In genomic region chr5:80193421-80193820, GRCh38 we compare ENCODE assay signal across 10 cellular contexts.
DNase-seq lines count a peak whose midpoint lies in the region; ATAC-seq and TF ChIP-seq lines count a peak whose summit lies in the region.
"Had no signal": no experiment of that assay in that cellular context is flagged by ENCODE, and none has a peak within 500 bp of the region (broad histone marks: within the 10 kb centered on the region; RNA-seq: fewer than 3 reads in every experiment).

No MANE protein-coding gene starts in this region.

- peaks cover 2% of the 10 kb centered on the region for H3K36me3 Mint-ChIP-seq in chondrocyte (ENCODE audit: low read depth)
- H3K36me3 Mint-ChIP-seq in nephron progenitor cell (ENCODE audit: low read depth) = peaks cover 22% of the 10 kb centered on the region

- H3K4me1 Mint-ChIP-seq in chondrocyte (ENCODE audit: low read depth) = peaks cover 60% of the 10 kb centered on the region
- peaks cover 73% of the 10 kb centered on the region for H3K4me1 Mint-ChIP-seq in nephron progenitor cell

- H3K27ac Mint-ChIP-seq in chondrocyte (ENCODE audit: unreplicated experiment) (peak overlapping the region; percentile 84), nephron progenitor cell (peak overlapping the region; percentile 83)

- H3K9me3 Mint-ChIP-seq in chondrocyte (ENCODE audit: low read depth) = no peaks in the 10 kb centered on the region
- peaks cover 7% of the 10 kb centered on the region for H3K9me3 Mint-ChIP-seq in nephron progenitor cell

- DNase-seq in COR-L47 (lab: John Stamatoyannopoulos, UW) (peak; percentile 84), NCI-H2081 treated with DMSO at 0.1 percent for 48 hours (lab: John Stamatoyannopoulos, UW) (peak; percentile 76), chondrocyte (ENCODE audit: low spot score) (no peak), nephron progenitor cell (no peak), HPDE6-E6E7 (ENCODE audit: extremely low spot score) (no peak), inferior parietal cortex (ENCODE audit: extremely low spot score) (no peak)
- no peak for DNase-seq in stimulated activated naive CD4-positive, alpha-beta T cell (lab: John Stamatoyannopoulos, UW)
- DNase-seq: foreskin keratinocyte, NCI-H1436 treated with DMSO at 0.1 percent for 48 hours had no signal

- no peaks in the 10 kb centered on the region for H3K27me3 Mint-ChIP-seq in chondrocyte (ENCODE audit: low read depth)
- H3K27me3 Mint-ChIP-seq in nephron progenitor cell (ENCODE audit: low read depth, poor library complexity) = no peaks in the 10 kb centered on the region

- TF ChIP-seq CTCF in chondrocyte (IDR thresholded peaks at IDR 0.05) = no peak
- TF ChIP-seq CTCF in nephron progenitor cell (IDR thresholded peaks at IDR 0.05) = no peak

- H3K4me3 Mint-ChIP-seq in chondrocyte (ENCODE audit: unreplicated experiment) (peak overlapping the region; percentile 14), nephron progenitor cell (peak overlapping the region; percentile 51)

- no peak for ATAC-seq in HG03135 (IDR thresholded peaks at IDR 0.05; ENCODE audit: unreplicated experiment)
- ATAC-seq: foreskin keratinocyte had no signal

Comparison
In these comparisons a context has a peak if more than half of its experiments do, and no peak if none do; other contexts are left out.
1. DNase-seq: peak in COR-L47 (single experiment) and NCI-H2081 treated with DMSO at 0.1 percent for 48 hours (single experiment); none in chondrocyte (single experiment), nephron progenitor cell (single experiment), HPDE6-E6E7 (single experiment), stimulated activated naive CD4-positive, alpha-beta T cell (0 of 6) and inferior parietal cortex (single experiment).